In genomic region chr21:25421327-25422028, GRCh38 we compare ENCODE assay signal across 8 cellular contexts.
DNase-seq lines count a peak whose midpoint lies in the region; ATAC-seq and TF ChIP-seq lines count a peak whose summit lies in the region.

No MANE protein-coding gene starts in this region.

- H3K4me3 ChIP-seq in BLaER1 treated with 17β-estradiol and CSF1 and Interleukin-3, amounts not matched to agents 10 nM and 100 nM: no peak overlapping the region

- peak overlapping the region; percentile 11 to 70 (median 45); a peak in 21 of 22 replicates for H3K4me2 ChIP-seq in BLaER1 treated with 17β-estradiol and CSF1 and Interleukin-3, amounts not matched to agents 10 nM and 100 nM

- POLR2A ChIA-PET in activated CD8-positive, alpha-beta T cell treated with anti-CD3 and anti-CD28 coated beads for 36 hours (lab: Charles Lee): interaction anchor here (0.6 to 14.9 kb wide), 15 partner anchors 9 to 161 kb away, joined by 3 to 275 read pairs (median 4); no protein-coding TSS in a partner anchor

- no peaks in the 10 kb centered on the region for H3K27me3 ChIP-seq in BLaER1 treated with 17β-estradiol and CSF1 and Interleukin-3, amounts not matched to agents 10 nM and 100 nM

- ATAC-seq in GM18868 (IDR thresholded peaks at IDR 0.05; ENCODE audit: unreplicated experiment) (peak; percentile 68), HG03045 (IDR thresholded peaks at IDR 0.05; ENCODE audit: unreplicated experiment) (peak; percentile 71)
- peak; percentile 94 for ATAC-seq in activated CD8-positive, alpha-beta T cell treated with anti-CD3 and anti-CD28 coated beads for 36 hours

- CTCF ChIA-PET in activated CD8-positive, alpha-beta T cell treated with anti-CD3 and anti-CD28 coated beads for 36 hours (lab: Charles Lee): interaction anchor here (0.6 to 3.3 kb wide), 24 partner anchors 8 to 186 kb away, joined by 3 to 20 read pairs (median 4); partner anchors contain the start of gene MRPL39

- intact Hi-C loops in activated CD8-positive, alpha-beta T cell treated with anti-CD3 and anti-CD28 coated beads for 36 hours (cut with micrococcal nuclease): loop anchor here (2.0 to 5.0 kb wide), 4 partner anchors 35 to 287 kb away; no protein-coding TSS in a partner anchor

- peaks cover 59% of the 10 kb centered on the region for H3K4me1 Mint-ChIP-seq in activated CD8-positive, alpha-beta T cell treated with anti-CD3 and anti-CD28 coated beads for 36 hours (ENCODE audit: low read depth)

- no peaks in the 10 kb centered on the region for H4K20me1 ChIP-seq in BLaER1 treated with 17β-estradiol and CSF1 and Interleukin-3, amounts not matched to agents 10 nM and 100 nM

- H3K36me3 Mint-ChIP-seq in activated CD8-positive, alpha-beta T cell treated with anti-CD3 and anti-CD28 coated beads for 36 hours (ENCODE audit: low read depth): peaks cover 19% of the 10 kb centered on the region

- H3K9me3 Mint-ChIP-seq in activated CD8-positive, alpha-beta T cell treated with anti-CD3 and anti-CD28 coated beads for 36 hours: peaks cover 1% of the 10 kb centered on the region

- H3K27me3 Mint-ChIP-seq in activated CD8-positive, alpha-beta T cell treated with anti-CD3 and anti-CD28 coated beads for 36 hours: no peaks in the 10 kb centered on the region

- H3K36me3 ChIP-seq in BLaER1 treated with 17β-estradiol and CSF1 and Interleukin-3, amounts not matched to agents 10 nM and 100 nM: no peaks in the 10 kb centered on the region

- DNase-seq in NCI-H526 treated with DMSO at 0.1 percent for 48 hours (lab: John Stamatoyannopoulos, UW): peak; percentile 1
- DNase-seq in activated CD8-positive, alpha-beta T cell treated with anti-CD3 and anti-CD28 coated beads for 36 hours: peak; percentile 84
- peak; percentile 75 for DNase-seq in fibroblast of peridontal ligament (ENCODE audit: extremely low read depth)
- DNase-seq in stimulated activated CD4-positive, alpha-beta T cell treated with anti-CD3 and anti-CD28 coated beads, Interleukin-2, amount 100 ng/mL, for 48 hours: peak; percentile 39 to 52
- DNase-seq in G401 (ENCODE audit: low spot score): no peak

- peaks cover 33 to 50% (median 40%) of the 10 kb centered on the region in 10 experiments for H3K4me1 ChIP-seq in BLaER1 treated with 17β-estradiol and CSF1 and Interleukin-3, amounts not matched to agents 10 nM and 100 nM

- in situ Hi-C loops in G401 (cut with HindIII; ENCODE audit: low sequenced_read_pairs): no loop called here

- H3K9me3 ChIP-seq in BLaER1 treated with 17β-estradiol and CSF1 and Interleukin-3, amounts not matched to agents 10 nM and 100 nM (replicated peaks in 1 of 11): no peaks in the 10 kb centered on the region

- H3K4me3 Mint-ChIP-seq in activated CD8-positive, alpha-beta T cell treated with anti-CD3 and anti-CD28 coated beads for 36 hours: peak overlapping the region; percentile 55

- H3K9ac ChIP-seq in BLaER1 treated with 17β-estradiol and CSF1 and Interleukin-3, amounts not matched to agents 10 nM and 100 nM: no peak overlapping the region

- peak overlapping the region; percentile 89 for H3K27ac Mint-ChIP-seq in activated CD8-positive, alpha-beta T cell treated with anti-CD3 and anti-CD28 coated beads for 36 hours

- peak overlapping the region in 6 of 11 experiments; percentile 2 to 38 (median 23); a peak in 7 of 22 replicates for H3K27ac ChIP-seq in BLaER1 treated with 17β-estradiol and CSF1 and Interleukin-3, amounts not matched to agents 10 nM and 100 nM

- TF ChIP-seq CTCF in activated CD8-positive, alpha-beta T cell treated with anti-CD3 and anti-CD28 coated beads for 36 hours (IDR thresholded peaks at IDR 0.05): peak; percentile 82
